ENCODE assay signal across 1 cellular context in the genomic region with DNA sequence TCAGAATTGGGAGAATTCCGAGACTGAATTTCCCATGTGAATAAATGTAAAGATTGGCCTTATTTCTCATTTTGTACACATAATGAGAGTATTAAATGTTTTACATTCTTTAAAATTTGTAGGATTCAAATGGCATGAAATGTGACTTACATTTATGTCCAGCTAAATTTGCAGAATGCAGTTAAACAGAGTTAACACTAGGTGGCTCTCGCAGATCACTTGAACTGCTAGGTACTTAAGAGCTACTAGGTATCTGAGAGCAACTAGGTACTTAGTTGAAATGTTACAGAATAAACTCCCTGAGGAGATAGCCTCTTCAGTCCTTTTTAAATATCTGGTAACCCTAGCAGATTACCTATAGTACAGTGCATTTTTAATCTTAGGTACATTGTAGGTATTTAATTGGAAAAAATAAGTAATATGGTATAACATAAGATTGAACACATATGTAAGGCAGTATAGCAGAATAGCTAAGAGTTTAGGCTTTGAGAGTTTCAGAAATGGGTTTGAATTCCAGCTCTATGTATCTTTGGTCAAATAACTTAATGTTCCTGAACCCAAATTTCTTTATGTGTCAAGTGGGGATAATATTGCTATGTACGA.
TF ChIP-seq lines count a peak whose summit lies in the region.

No MANE protein-coding gene starts in this region.

TF ChIP-seq in IMR-90, 13 proteins besides CTCF, POLR2A, EP300 and RAD21:
- TF ChIP-seq CHD1 (IDR thresholded peaks at IDR 0.05; ENCODE audit: low read depth, low read length) = no peak
- TF ChIP-seq, protein P1, sequence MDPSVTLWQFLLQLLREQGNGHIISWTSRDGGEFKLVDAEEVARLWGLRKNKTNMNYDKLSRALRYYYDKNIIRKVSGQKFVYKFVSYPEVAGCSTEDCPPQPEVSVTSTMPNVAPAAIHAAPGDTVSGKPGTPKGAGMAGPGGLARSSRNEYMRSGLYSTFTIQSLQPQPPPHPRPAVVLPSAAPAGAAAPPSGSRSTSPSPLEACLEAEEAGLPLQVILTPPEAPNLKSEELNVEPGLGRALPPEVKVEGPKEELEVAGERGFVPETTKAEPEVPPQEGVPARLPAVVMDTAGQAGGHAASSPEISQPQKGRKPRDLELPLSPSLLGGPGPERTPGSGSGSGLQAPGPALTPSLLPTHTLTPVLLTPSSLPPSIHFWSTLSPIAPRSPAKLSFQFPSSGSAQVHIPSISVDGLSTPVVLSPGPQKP (IDR thresholded peaks at IDR 0.05; ENCODE audit: borderline replicate concordance, low read depth, low read length) = no peak
- TF ChIP-seq BHLHE40 (IDR thresholded peaks at IDR 0.05; ENCODE audit: low read depth, low read length) = no peak
- TF ChIP-seq SMC3 (IDR thresholded peaks at IDR 0.05; ENCODE audit: low read depth, low read length) = peak; percentile 95
- no peak for TF ChIP-seq MAZ (IDR thresholded peaks at IDR 0.05; ENCODE audit: borderline replicate concordance, low read depth, low read length)
- TF ChIP-seq MAFK (IDR thresholded peaks at IDR 0.05; ENCODE audit: low read depth, low read length) = no peak
- TF ChIP-seq FOS (IDR thresholded peaks at IDR 0.05; ENCODE audit: low read depth, low read length) = no peak
